ENCODE assay signal across 8 cellular contexts in the genomic region with DNA sequence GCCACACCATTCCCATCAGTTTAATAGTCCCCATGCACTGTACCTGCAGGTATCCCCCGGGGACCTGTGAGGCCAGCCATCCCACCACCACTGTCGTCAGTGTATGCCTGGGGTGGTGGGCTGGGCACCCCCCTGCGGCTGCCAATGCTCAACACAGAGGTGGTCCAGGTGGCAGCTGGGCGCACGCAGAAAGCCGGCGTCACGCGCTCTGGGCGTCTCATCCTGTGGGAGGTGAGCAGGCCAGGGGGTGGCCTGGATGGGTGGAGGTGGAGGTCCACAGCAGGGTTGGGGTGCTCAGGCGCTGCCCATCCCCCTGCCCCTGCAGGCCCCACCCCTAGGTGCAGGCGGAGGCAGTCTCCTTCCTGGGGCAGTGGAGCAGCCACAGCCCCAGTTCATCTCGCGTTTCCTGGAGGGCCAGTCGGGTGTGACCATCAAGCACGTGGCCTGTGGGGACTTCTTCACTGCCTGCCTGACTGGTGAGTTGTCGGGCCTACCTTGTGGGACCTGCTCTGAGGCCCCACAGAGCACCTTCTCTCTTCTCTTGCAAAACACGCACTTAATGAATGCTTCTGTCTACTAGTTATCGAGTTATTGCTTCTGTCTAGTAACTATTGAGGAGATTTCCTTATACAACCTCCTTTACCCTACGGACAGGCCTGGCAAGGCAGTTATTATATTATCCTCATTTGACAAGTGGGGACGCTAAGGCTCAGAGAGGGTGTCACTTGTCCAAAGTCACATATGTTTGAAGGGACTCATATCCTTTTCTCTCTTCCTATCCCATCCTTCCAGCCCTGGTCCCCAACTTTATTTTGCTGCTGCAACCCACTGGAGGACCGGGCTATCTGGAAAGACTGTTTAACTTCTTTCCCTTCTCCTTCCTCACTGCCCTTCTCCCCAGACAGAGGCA. TPM values are rescaled to one million over a fixed set of nuclear protein-coding genes. Genes with fewer than 3 reads are reported as not detected.
DNase-seq lines count a peak whose midpoint lies in the region; ATAC-seq and TF ChIP-seq lines count a peak whose summit lies in the region.

No MANE protein-coding gene starts in this region.

- no peaks in the 10 kb centered on the region for H4K20me1 ChIP-seq in OCI-LY3 (ENCODE audit: insufficient read depth, low read length)

- H3K9me3 ChIP-seq in OCI-LY3 (ENCODE audit: insufficient read depth, low read length) (no peaks in the 10 kb centered on the region), spleen (no peaks in the 10 kb centered on the region)

- POLR2A ChIA-PET in activated CD4-positive, alpha-beta T cell treated with anti-CD3 and anti-CD28 coated beads for 36 hours (lab: Charles Lee) = no interaction called here

- peaks cover 2% of the 10 kb centered on the region for H3K9me3 Mint-ChIP-seq in activated CD4-positive, alpha-beta T cell treated with anti-CD3 and anti-CD28 coated beads for 36 hours (ENCODE audit: low read depth)

- peak overlapping the region; percentile 60 for H3K4me3 ChIP-seq in OCI-LY3 (ENCODE audit: low read length)
- H3K4me3 ChIP-seq in spleen = peak overlapping the region in 1 of 8 donors; percentile 49

- no peaks in the 10 kb centered on the region for H3K27me3 ChIP-seq in OCI-LY3 (ENCODE audit: low read depth, low read length)
- no peaks in the 10 kb centered on the region for H3K27me3 ChIP-seq in spleen (replicated peaks in 1 of 7)

- TF ChIP-seq CTCF in OCI-LY3 (IDR thresholded peaks at IDR 0.05; ENCODE audit: low read depth, low read length) = no peak
- TF ChIP-seq CTCF in spleen (IDR thresholded peaks at IDR 0.05 in 8 of 11, conservative IDR thresholded peaks at IDR 0.05 in 3 of 11) = peak in 1 of 11 experiments; percentile 6

- intact Hi-C loops in activated CD4-positive, alpha-beta T cell treated with anti-CD3 and anti-CD28 coated beads for 36 hours (cut with DNase I, micrococcal nuclease) = no loop called here
- intact Hi-C loops in spleen (cut with DNase I; ENCODE audit: low total_unique reads) = no loop called here

- peak overlapping the region; percentile 81 for H3K4me2 ChIP-seq in OCI-LY3 (ENCODE audit: low read length)

- no peak for TF ChIP-seq POLR2A in spleen (IDR thresholded peaks at IDR 0.05)

- H3K27ac Mint-ChIP-seq in activated CD4-positive, alpha-beta T cell treated with anti-CD3 and anti-CD28 coated beads for 36 hours = peak overlapping the region; percentile 85

- H3K4me3 Mint-ChIP-seq in activated CD4-positive, alpha-beta T cell treated with anti-CD3 and anti-CD28 coated beads for 36 hours = peak overlapping the region; percentile 2

- H3K4me1 Mint-ChIP-seq in activated CD4-positive, alpha-beta T cell treated with anti-CD3 and anti-CD28 coated beads for 36 hours = peaks cover 27% of the 10 kb centered on the region

- no peaks in the 10 kb centered on the region for H3K27me3 Mint-ChIP-seq in activated CD4-positive, alpha-beta T cell treated with anti-CD3 and anti-CD28 coated beads for 36 hours

- peaks cover 9% of the 10 kb centered on the region for H3K36me3 Mint-ChIP-seq in activated CD4-positive, alpha-beta T cell treated with anti-CD3 and anti-CD28 coated beads for 36 hours (ENCODE audit: low read depth)

- CTCF ChIA-PET in activated CD4-positive, alpha-beta T cell treated with anti-CD3 and anti-CD28 coated beads for 36 hours (lab: Charles Lee) = interaction anchor here (0.7 to 1.3 kb wide), 2 partner anchors 11 to 92 kb away, joined by 3 to 4 read pairs; no protein-coding TSS in a partner anchor

- ATAC-seq in activated CD4-positive, alpha-beta T cell treated with anti-CD3 and anti-CD28 coated beads for 36 hours = no peak
- ATAC-seq in GM21825 (IDR thresholded peaks at IDR 0.05; ENCODE audit: unreplicated experiment) = peak; percentile 64

- peaks cover 19% of the 10 kb centered on the region for H3K79me2 ChIP-seq in OCI-LY3 (ENCODE audit: low read length)

- no peak for DNase-seq in activated CD4-positive, alpha-beta T cell treated with anti-CD3 and anti-CD28 coated beads for 36 hours
- no peak for DNase-seq in activated CD4-positive, alpha-beta T cell treated with anti-CD3 and anti-CD28 coated beads for 48 hours
- DNase-seq in spleen (peak; percentile 94), EL (no peak), putamen (ENCODE audit: low spot score) (no peak), NCI-H1930 (lab: John Stamatoyannopoulos, UW) (no peak)

- 66 to 81% (median 71%) methylated on average over 18 to 22 of the region's 22 CpGs for WGBS in spleen, 5 donors

- peak overlapping the region; percentile 94 for H3K27ac ChIP-seq in OCI-LY3 (ENCODE audit: low read length)
- H3K27ac ChIP-seq in spleen = peak overlapping the region; percentile 26 to 96 (median 66)

- no peak overlapping the region for H2AFZ ChIP-seq in OCI-LY3 (ENCODE audit: low read depth, low read length)

- peak overlapping the region; percentile 89 for H3K9ac ChIP-seq in OCI-LY3 (ENCODE audit: low read length)

- H3K36me3 ChIP-seq in OCI-LY3 (replicated peaks; ENCODE audit: low read depth, low read length) = peaks cover 42% of the 10 kb centered on the region
- H3K36me3 ChIP-seq in spleen = peaks cover 0 to 26% (median 2%) of the 10 kb centered on the region in 6 donors

- H3K4me1 ChIP-seq in OCI-LY3 (ENCODE audit: low read length) (peaks cover 85% of the 10 kb centered on the region), spleen (peaks cover 9 to 78% (median 47%) of the 10 kb centered on the region in 6 donors)

RNA-seq across cellular contexts. Expression of a gene that starts 5.8 kb away (rescaled TPM):
- 100 to 1,000 TPM in 1 of 2 experiments, 10 to 100 TPM in 1; 96.5 to 117 TPM for total RNA-seq in activated CD4-positive, alpha-beta T cell treated with anti-CD3 and anti-CD28 coated beads for 36 hours
- 10 to 100 TPM; 19.8 to 75.5 (median 32.7) TPM for total RNA-seq in spleen
- polyA plus RNA-seq in spleen = 10 to 100 TPM; 24.8 to 38.1 (median 35.6) TPM

RNA-seq across cellular contexts. Expression of a gene that starts 9.4 kb away (rescaled TPM):
- total RNA-seq in activated CD4-positive, alpha-beta T cell treated with anti-CD3 and anti-CD28 coated beads for 36 hours = 1 to 10 TPM; 3.8 to 4.0 TPM
- total RNA-seq in spleen = 10 to 100 TPM in 6 of 7 donors, 1 to 10 TPM in 1; 8.9 to 17.6 (median 12.8) TPM
- 10 to 100 TPM in 1 of 3 donors, 1 to 10 TPM in 2; 7.3 to 14.3 (median 7.7) TPM for polyA plus RNA-seq in spleen

RNA-seq across cellular contexts. Expression of a gene that starts 12.0 kb away (rescaled TPM):
- total RNA-seq in activated CD4-positive, alpha-beta T cell treated with anti-CD3 and anti-CD28 coated beads for 36 hours = 1 to 10 TPM; 8.5 to 8.7 TPM
- total RNA-seq in spleen = 1 to 10 TPM in 5 of 7 donors, under 1 TPM in 1, not detected in 1; 0.97 to 2.6 (median 2.0) TPM
- 1 to 10 TPM; 2.3 to 3.5 (median 2.4) TPM for polyA plus RNA-seq in spleen

RNA-seq across cellular contexts. Expression of a gene that starts 18.2 kb away (rescaled TPM):
- total RNA-seq in activated CD4-positive, alpha-beta T cell treated with anti-CD3 and anti-CD28 coated beads for 36 hours = 1,000 to 10,000 TPM; 2,164 to 2,505 TPM
- total RNA-seq in spleen = 1,000 to 10,000 TPM in 4 of 7 donors, 100 to 1,000 TPM in 3; 571 to 2,010 (median 1,472) TPM
- 1,000 to 10,000 TPM; 2,562 to 3,144 (median 3,044) TPM for polyA plus RNA-seq in spleen

RNA-seq across cellular contexts. Expression of a gene that starts 20.4 kb away (rescaled TPM):
- total RNA-seq in activated CD4-positive, alpha-beta T cell treated with anti-CD3 and anti-CD28 coated beads for 36 hours = 10 to 100 TPM; 13.6 to 17.4 TPM
- 100 to 1,000 TPM in 1 of 7 donors, 10 to 100 TPM in 6; 31.4 to 111 (median 49.4) TPM for total RNA-seq in spleen
- 10 to 100 TPM; 45.6 to 59.5 (median 56.6) TPM for polyA plus RNA-seq in spleen
